ENCODE assay signal across 8 cellular contexts in genomic region chr9:126646162-126646561, GRCh38. TPM values are rescaled to one million over a fixed set of nuclear protein-coding genes. Genes with fewer than 3 reads are reported as not detected.
"Had no signal": no experiment of that assay in that cellular context is flagged by ENCODE, and none has a peak within 500 bp of the region (broad histone marks: within the 10 kb centered on the region; RNA-seq: fewer than 3 reads in every experiment).

No MANE protein-coding gene starts in this region.

- H3K36me3 ChIP-seq: HAP-1 had no signal

- H3K9me3 Mint-ChIP-seq: HFFc6, IgD-negative memory B cell had no signal

- H3K9me3 ChIP-seq: HAP-1 had no signal

- H3K27ac Mint-ChIP-seq: HFFc6, IgD-negative memory B cell had no signal

- H3K4me1 ChIP-seq: HAP-1 had no signal

- DNase-seq: GM23248, GOT3, H7, HFFc6, KBM-7 had no signal

- H3K4me3 Mint-ChIP-seq: HFFc6 had no signal

- H3K36me3 Mint-ChIP-seq: IgD-negative memory B cell had no signal

- H3K4me3 ChIP-seq: GM23248, HAP-1 had no signal

RNA-seq across cellular contexts. Expression of gene LMX1B, which starts 32.4 kb away (rescaled TPM):
- total RNA-seq: GM23248, HepG2, HFFc6 had no signal
